ENCODE assay signal across 8 cellular contexts in genomic region chr10:99993994-99994689, GRCh38. TPM values are rescaled to one million over a fixed set of nuclear protein-coding genes. Genes with fewer than 3 reads are reported as not detected.
DNase-seq lines count a peak whose midpoint lies in the region; ATAC-seq, FAIRE-seq and TF ChIP-seq lines count a peak whose summit lies in the region.

No MANE protein-coding gene starts in this region.

- CTCF ChIA-PET in activated CD4-positive, alpha-beta memory T cell treated with anti-CD3 and anti-CD28 coated beads for 36 hours (lab: Charles Lee) = interaction anchor here (1.0 to 2.9 kb wide), 8 partner anchors 12 to 149 kb away, joined by 3 to 17 read pairs (median 3); partner anchors contain the start of gene DNMBP

- POLR2A ChIA-PET in activated CD4-positive, alpha-beta memory T cell treated with anti-CD3 and anti-CD28 coated beads for 36 hours (lab: Charles Lee) = no interaction called here

- peaks cover 2% of the 10 kb centered on the region for H3K27me3 Mint-ChIP-seq in activated CD4-positive, alpha-beta memory T cell treated with anti-CD3 and anti-CD28 coated beads for 36 hours

- peak overlapping the region; percentile 18 for H2BK12ac ChIP-seq in trophoblast cell (ENCODE audit: low read length)

- H2BK120ac ChIP-seq in trophoblast cell (ENCODE audit: insufficient read depth, low read length, poor library complexity) = no peak overlapping the region

- TF ChIP-seq EP300 in esophagus muscularis mucosa (IDR thresholded peaks at IDR 0.05) = peak; percentile 86

- H3K4me2 ChIP-seq in trophoblast cell (ENCODE audit: low read length) = no peak overlapping the region

- H3K27ac ChIP-seq in esophagus muscularis mucosa (replicated peaks in 1 of 4) (peak overlapping the region in 3 of 4 donors; percentile 27 to 61 (median 59)), trophoblast cell (ENCODE audit: low read depth, low read length) (no peak overlapping the region)

- H3K36me3 ChIP-seq in esophagus muscularis mucosa (peaks cover 0 to 3% (median 0%) of the 10 kb centered on the region in 4 donors), trophoblast cell (ENCODE audit: control insufficient read depth in 1 of 2, insufficient read depth in 2 of 2, low read length in 2 of 2) (peaks cover 2% of the 10 kb centered on the region in 2 experiments)

- H3K18ac ChIP-seq in trophoblast cell (ENCODE audit: low read length) = peak overlapping the region; percentile 14

- TF ChIP-seq POLR2A in esophagus muscularis mucosa (IDR thresholded peaks at IDR 0.05; ENCODE audit: low read depth) = no peak

- ATAC-seq in GM21526 (IDR thresholded peaks at IDR 0.05; ENCODE audit: low FRiP score, unreplicated experiment) = peak; percentile 52

- H3K79me2 ChIP-seq in trophoblast cell (ENCODE audit: control insufficient read depth, insufficient read depth, low read length, poor library complexity) = peaks cover 5% of the 10 kb centered on the region

- TF ChIP-seq CTCF in D721Med (IDR thresholded peaks at IDR 0.05; ENCODE audit: insufficient read depth, missing control alignments) (no peak), esophagus muscularis mucosa (IDR thresholded peaks at IDR 0.05) (no peak)

- no peak for DNase-seq in D721Med (ENCODE audit: insufficient read length, low spot score)
- DNase-seq in MV-4-11 (lab: John Stamatoyannopoulos, UW) = peak; percentile 94
- DNase-seq in activated CD4-positive, alpha-beta memory T cell treated with anti-CD3 and anti-CD28 coated beads for 36 hours = peak; percentile 69
- no peak for DNase-seq in esophagus muscularis mucosa (ENCODE audit: extremely low spot score)
- DNase-seq in trophoblast cell = peak; percentile 34 to 35
- no peak for DNase-seq in NCI-H526 (lab: John Stamatoyannopoulos, UW)
- no peak for DNase-seq in COR-L47 (lab: John Stamatoyannopoulos, UW)

- H2AK5ac ChIP-seq in trophoblast cell (ENCODE audit: low read length) = no peak overlapping the region

- peaks cover 22 to 62% (median 56%) of the 10 kb centered on the region in 4 donors for H3K4me1 ChIP-seq in esophagus muscularis mucosa
- peaks cover 7 to 10% of the 10 kb centered on the region in 2 experiments for H3K4me1 ChIP-seq in trophoblast cell (ENCODE audit: control insufficient read depth in 1 of 2, insufficient read depth in 2 of 2, low read length in 2 of 2)

- no peak overlapping the region for H3K27ac Mint-ChIP-seq in activated CD4-positive, alpha-beta memory T cell treated with anti-CD3 and anti-CD28 coated beads for 36 hours

- intact Hi-C loops in activated CD4-positive, alpha-beta memory T cell treated with anti-CD3 and anti-CD28 coated beads for 36 hours (cut with micrococcal nuclease) = loop anchor here (1.0 kb wide), 1 partner anchor 12 kb away; no protein-coding TSS in a partner anchor
- intact Hi-C loops in esophagus muscularis mucosa (cut with DNase I) = no loop called here

- H3K23ac ChIP-seq in trophoblast cell (ENCODE audit: low read length) = no peak overlapping the region

- peaks cover 11% of the 10 kb centered on the region for H3K4me1 Mint-ChIP-seq in activated CD4-positive, alpha-beta memory T cell treated with anti-CD3 and anti-CD28 coated beads for 36 hours (ENCODE audit: low read depth)

- H4K8ac ChIP-seq in trophoblast cell (ENCODE audit: low read depth, low read length) = no peak overlapping the region

- no peak overlapping the region for H4K91ac ChIP-seq in trophoblast cell (ENCODE audit: low read depth, low read length)

- peaks cover 2% of the 10 kb centered on the region for H3K79me1 ChIP-seq in trophoblast cell (ENCODE audit: low read length)

- no peak overlapping the region for H3K9ac ChIP-seq in trophoblast cell (ENCODE audit: low read length)

- no peak overlapping the region for H2AFZ ChIP-seq in trophoblast cell (ENCODE audit: insufficient read depth, low read length, poor library complexity)

- H3K4ac ChIP-seq in trophoblast cell (ENCODE audit: low read depth, low read length) = peak overlapping the region; percentile 84

- peak; percentile 77 for FAIRE-seq in D721Med (lab: Jason Lieb, UNC)

- H3K4me3 ChIP-seq in esophagus muscularis mucosa (peak overlapping the region in 1 of 4 donors; percentile 3), trophoblast cell (ENCODE audit: low read depth, low read length) (no peak overlapping the region)

- H3K9me3 Mint-ChIP-seq in activated CD4-positive, alpha-beta memory T cell treated with anti-CD3 and anti-CD28 coated beads for 36 hours = no peaks in the 10 kb centered on the region

- 26% methylated on average over 5 of the region's 7 CpGs for WGBS in esophagus muscularis mucosa
- no CpG with 5 or more reads among the region's 7 CpGs for WGBS in trophoblast cell (ENCODE audit: extremely low coverage, insufficient coverage, insufficient read length)

- H3K9me3 ChIP-seq in esophagus muscularis mucosa (no peaks in the 10 kb centered on the region), trophoblast cell (ENCODE audit: insufficient read depth, low read depth, low read length) (no peaks in the 10 kb centered on the region)

- no peak overlapping the region for H4K12ac ChIP-seq in trophoblast cell (ENCODE audit: low read depth, low read length)

- peaks cover 2% of the 10 kb centered on the region for H3K36me3 Mint-ChIP-seq in activated CD4-positive, alpha-beta memory T cell treated with anti-CD3 and anti-CD28 coated beads for 36 hours

- H3K14ac ChIP-seq in trophoblast cell (ENCODE audit: low read length) = no peak overlapping the region

- H3K27me3 ChIP-seq in esophagus muscularis mucosa (no peaks in the 10 kb centered on the region), trophoblast cell (ENCODE audit: insufficient read depth, low read length) (no peaks in the 10 kb centered on the region)

- no peak overlapping the region for H2BK5ac ChIP-seq in trophoblast cell (ENCODE audit: low read depth, low read length, poor library complexity)

- no peak overlapping the region for H3K4me3 Mint-ChIP-seq in activated CD4-positive, alpha-beta memory T cell treated with anti-CD3 and anti-CD28 coated beads for 36 hours

RNA-seq across cellular contexts. Expression of gene DNMBP, which starts 15.6 kb away (rescaled TPM):
- total RNA-seq in activated CD4-positive, alpha-beta memory T cell treated with anti-CD3 and anti-CD28 coated beads for 36 hours = 1 to 10 TPM; 2.1 to 2.2 TPM
- total RNA-seq in esophagus muscularis mucosa = 10 to 100 TPM; 14.5 to 21.6 (median 17.4) TPM
- 16.5 and 17.5 TPM in 2 replicates for polyA plus RNA-seq in trophoblast cell (2013)

Comparison
In these comparisons a context has a peak if more than half of its experiments do, and no peak if none do; other contexts are left out.
1. DNase-seq: peak in MV-4-11 (single experiment), activated CD4-positive, alpha-beta memory T cell treated with anti-CD3 and anti-CD28 coated beads for 36 hours (single experiment) and trophoblast cell (2 of 2); none in D721Med (single experiment), esophagus muscularis mucosa (single experiment), NCI-H526 (0 of 2) and COR-L47 (single experiment).
2. RNA of gene DNMBP, which starts 15.6 kb away (total RNA-seq): 14.5 to 21.6 TPM in esophagus muscularis mucosa; 2.1 to 2.2 TPM in activated CD4-positive, alpha-beta memory T cell treated with anti-CD3 and anti-CD28 coated beads for 36 hours; every median in the first group is over 4 times any median in the second.